ENCODE assay signal across 1 cellular context in the genomic region with DNA sequence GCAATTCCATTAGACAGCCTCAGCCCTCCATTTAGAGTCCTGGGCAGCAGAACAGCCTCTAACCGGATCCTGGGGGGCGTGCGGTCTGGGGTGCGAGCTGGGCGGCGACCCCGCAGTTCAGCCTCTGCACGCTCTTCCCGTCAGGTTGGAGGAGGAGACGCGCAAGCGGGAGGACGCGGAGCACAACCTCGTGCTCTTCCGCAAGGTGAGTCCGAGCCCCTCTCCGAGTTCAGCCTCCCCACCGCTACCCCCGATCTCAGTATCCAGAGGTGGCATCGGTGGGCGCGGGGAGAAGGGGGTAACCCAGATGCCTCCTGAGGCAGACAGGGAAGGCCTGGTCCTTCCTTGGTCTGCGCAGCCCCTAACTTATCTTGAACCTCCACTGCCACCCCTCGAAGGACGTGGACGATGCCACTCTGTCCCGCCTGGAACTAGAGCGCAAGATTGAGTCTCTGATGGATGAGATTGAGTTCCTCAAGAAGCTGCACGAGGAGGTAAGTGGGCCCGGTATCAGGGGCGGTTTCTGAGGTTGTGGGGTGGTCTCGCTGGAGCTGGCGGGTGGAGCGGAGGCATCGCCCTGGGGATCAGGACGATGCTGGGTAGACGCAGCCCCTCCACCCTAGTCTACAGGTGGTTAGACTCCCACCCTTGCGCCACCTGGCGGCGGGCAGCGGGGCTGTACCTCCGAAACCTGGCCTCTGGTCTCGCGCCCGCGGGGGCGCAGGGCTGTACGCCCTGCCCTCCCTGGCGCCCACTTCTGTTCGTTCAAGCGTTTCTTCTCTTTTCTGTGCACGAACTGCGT.
TF ChIP-seq lines count a peak whose summit lies in the region.

No MANE protein-coding gene starts in this region.

TF ChIP-seq in H1, 55 proteins besides CTCF, POLR2A, EP300 and RAD21:
- TF ChIP-seq ZNF274 (IDR thresholded peaks at IDR 0.05; ENCODE audit: borderline replicate concordance, extremely low read depth, low read length) (no peak), BACH1 (IDR thresholded peaks at IDR 0.05; ENCODE audit: low read length) (peak; percentile 47; the same call in 1 of the 2 replicates), SP2 (IDR thresholded peaks at IDR 0.05; ENCODE audit: low read length) (no peak), HDAC2 (IDR thresholded peaks at IDR 0.05; ENCODE audit: borderline replicate concordance in 1 of 2, low read depth in 2 of 2, low read length in 2 of 2) (peak in 1 of 2 experiments; percentile 77; a peak in 1 of 4 replicates), CTBP2 (IDR thresholded peaks at IDR 0.05; ENCODE audit: borderline replicate concordance, insufficient read depth, insufficient read length, low read length) (peak; percentile 30), FOSL1 (IDR thresholded peaks at IDR 0.05; ENCODE audit: insufficient read depth, low read depth, low read length) (no peak)
- TF ChIP-seq, protein P1, sequence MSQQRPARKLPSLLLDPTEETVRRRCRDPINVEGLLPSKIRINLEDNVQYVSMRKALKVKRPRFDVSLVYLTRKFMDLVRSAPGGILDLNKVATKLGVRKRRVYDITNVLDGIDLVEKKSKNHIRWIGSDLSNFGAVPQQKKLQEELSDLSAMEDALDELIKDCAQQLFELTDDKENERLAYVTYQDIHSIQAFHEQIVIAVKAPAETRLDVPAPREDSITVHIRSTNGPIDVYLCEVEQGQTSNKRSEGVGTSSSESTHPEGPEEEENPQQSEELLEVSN (IDR thresholded peaks at IDR 0.05) = peak; percentile 15
- TF ChIP-seq, protein P2, sequence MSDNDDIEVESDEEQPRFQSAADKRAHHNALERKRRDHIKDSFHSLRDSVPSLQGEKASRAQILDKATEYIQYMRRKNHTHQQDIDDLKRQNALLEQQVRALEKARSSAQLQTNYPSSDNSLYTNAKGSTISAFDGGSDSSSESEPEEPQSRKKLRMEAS (IDR thresholded peaks at IDR 0.05) = peak; percentile 54; the same call in 1 of the 2 replicates
